In genomic region chr4:3343358-3343757, GRCh38 we compare ENCODE assay signal across 25 cellular contexts.
"Had no signal": no experiment of that assay in that cellular context is flagged by ENCODE, and none has a peak within 500 bp of the region (broad histone marks: within the 10 kb centered on the region; RNA-seq: fewer than 3 reads in every experiment).

No MANE protein-coding gene starts in this region.

- H2AFZ ChIP-seq: hepatocyte had no signal

- H3K9me3 ChIP-seq: body of pancreas, colonic mucosa, gastroesophageal sphincter, thoracic aorta, vagina had no signal

- DNase-seq: activated T-cell treated with anti-CD3 and anti-CD28 coated beads, Interleukin-2, amount 50 U/mL, for 4 hours; aorta; body of pancreas; cerebellar nuclear complex; colonic mucosa; effector CD8-positive, alpha-beta T cell; left colon; mesenchymal stem cell; natural killer cell; small intestine; stimulated activated CD4-positive, alpha-beta T cell treated with anti-CD3 and anti-CD28 coated beads, Interleukin-4, amount 100 ng/mL, for 24 hours; SW 1271; trophoblast cell had no signal

- H3K36me3 Mint-ChIP-seq: activated naive CD4-positive, alpha-beta T cell treated with anti-CD3 and anti-CD28 coated beads, Interleukin-2, amount 50 U/mL, for 24 hours; natural killer cell; WTC11 had no signal

- H3K4me1 ChIP-seq: colonic mucosa had no signal

- H3K27ac Mint-ChIP-seq: activated naive CD4-positive, alpha-beta T cell treated with anti-CD3 and anti-CD28 coated beads, Interleukin-2, amount 50 U/mL, for 24 hours; activated T-helper 17 cell treated with anti-CD3 and anti-CD28 coated beads, Interleukin-2, amount 50 U/mL, for 72 hours; natural killer cell; stimulated activated effector memory CD8-positive, alpha-beta T cell treated with anti-CD3 and anti-CD28 coated beads, Interleukin-12 subunit alpha, Interleukin-12 subunit beta, amount 100 ng/mL, for 72 hours; stimulated activated naive CD8-positive, alpha-beta T cell treated with anti-CD3 and anti-CD28 coated beads, Interleukin-15, Interleukin-2, amounts not matched to agents 100 ng/mL and 50 ng/mL, for 24 hours; T-helper 1 cell treated with Interleukin-12 subunit alpha and Interleukin-12 subunit beta and Interleukin-4 antibody, amounts not matched to agents 30 μg/mL and 1 μg/mL, for 36 hours; WTC11 had no signal

- H3K27ac ChIP-seq: body of pancreas, cardiac muscle cell, colonic mucosa, gastroesophageal sphincter, thoracic aorta, vagina had no signal

- H3K4me1 Mint-ChIP-seq: activated T-helper 17 cell treated with anti-CD3 and anti-CD28 coated beads, Interleukin-2, amount 50 U/mL, for 72 hours had no signal

- H3K36me3 ChIP-seq: colonic mucosa, thoracic aorta, vagina had no signal

- H3K27me3 ChIP-seq: body of pancreas, cardiac muscle cell, colonic mucosa, gastroesophageal sphincter, hepatocyte, vagina had no signal

- ATAC-seq: activated T-cell treated with anti-CD3 and anti-CD28 coated beads, Interleukin-2, amount 50 U/mL, for 4 hours; activated T-helper 17 cell treated with anti-CD3 and anti-CD28 coated beads, Interleukin-2, amount 50 U/mL, for 72 hours; body of pancreas; gastroesophageal sphincter; left colon; natural killer cell; sciatic nerve; stimulated activated effector memory CD8-positive, alpha-beta T cell treated with anti-CD3 and anti-CD28 coated beads, Interleukin-12 subunit alpha, Interleukin-12 subunit beta, amount 100 ng/mL, for 72 hours; WTC11 had no signal

- H3K9me3 Mint-ChIP-seq: activated naive CD4-positive, alpha-beta T cell treated with anti-CD3 and anti-CD28 coated beads, Interleukin-2, amount 50 U/mL, for 24 hours; activated T-cell treated with anti-CD3 and anti-CD28 coated beads, Interleukin-2, amount 50 U/mL, for 4 hours; activated T-helper 17 cell treated with anti-CD3 and anti-CD28 coated beads, Interleukin-2, amount 50 U/mL, for 72 hours; natural killer cell; stimulated activated effector memory CD8-positive, alpha-beta T cell treated with anti-CD3 and anti-CD28 coated beads, Interleukin-12 subunit alpha, Interleukin-12 subunit beta, amount 100 ng/mL, for 72 hours; stimulated activated naive CD8-positive, alpha-beta T cell treated with anti-CD3 and anti-CD28 coated beads, Interleukin-15, Interleukin-2, amounts not matched to agents 100 ng/mL and 50 ng/mL, for 24 hours; T-helper 1 cell treated with Interleukin-12 subunit alpha and Interleukin-12 subunit beta and Interleukin-4 antibody, amounts not matched to agents 30 μg/mL and 1 μg/mL, for 36 hours; WTC11 had no signal

- H3K27me3 Mint-ChIP-seq: activated naive CD4-positive, alpha-beta T cell treated with anti-CD3 and anti-CD28 coated beads, Interleukin-2, amount 50 U/mL, for 24 hours; activated T-helper 17 cell treated with anti-CD3 and anti-CD28 coated beads, Interleukin-2, amount 50 U/mL, for 72 hours; stimulated activated naive CD8-positive, alpha-beta T cell treated with anti-CD3 and anti-CD28 coated beads, Interleukin-15, Interleukin-2, amounts not matched to agents 100 ng/mL and 50 ng/mL, for 24 hours had no signal

- H3K4me3 Mint-ChIP-seq: activated naive CD4-positive, alpha-beta T cell treated with anti-CD3 and anti-CD28 coated beads, Interleukin-2, amount 50 U/mL, for 24 hours; activated T-cell treated with anti-CD3 and anti-CD28 coated beads, Interleukin-2, amount 50 U/mL, for 4 hours; activated T-helper 17 cell treated with anti-CD3 and anti-CD28 coated beads, Interleukin-2, amount 50 U/mL, for 72 hours; natural killer cell; stimulated activated effector memory CD8-positive, alpha-beta T cell treated with anti-CD3 and anti-CD28 coated beads, Interleukin-12 subunit alpha, Interleukin-12 subunit beta, amount 100 ng/mL, for 72 hours; stimulated activated naive CD8-positive, alpha-beta T cell treated with anti-CD3 and anti-CD28 coated beads, Interleukin-15, Interleukin-2, amounts not matched to agents 100 ng/mL and 50 ng/mL, for 24 hours; T-helper 1 cell treated with Interleukin-12 subunit alpha and Interleukin-12 subunit beta and Interleukin-4 antibody, amounts not matched to agents 30 μg/mL and 1 μg/mL, for 36 hours; WTC11 had no signal

- H3K4me3 ChIP-seq: body of pancreas, cardiac muscle cell, colonic mucosa, gastroesophageal sphincter, hepatocyte, thoracic aorta, vagina had no signal
